1 cellular context compared by ENCODE assay signal in the genomic region with DNA sequence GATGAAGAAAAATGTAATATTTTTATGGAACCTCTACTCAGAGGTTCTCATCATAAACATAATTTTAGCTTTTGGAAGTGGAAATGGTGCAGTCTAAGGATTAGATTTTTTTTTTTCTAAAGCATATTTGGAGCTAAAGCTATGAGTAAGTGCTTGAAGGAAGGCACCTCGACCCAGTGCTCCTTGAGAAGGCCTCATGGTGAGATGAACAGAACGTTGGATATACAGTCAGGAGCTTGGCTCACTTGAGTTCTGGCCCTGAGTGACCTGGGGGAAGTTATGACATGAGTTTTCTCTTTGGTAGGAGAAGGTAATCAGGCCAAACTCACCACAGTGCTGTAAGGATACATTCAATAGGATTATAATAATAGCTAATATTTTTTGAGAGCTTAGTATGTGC.
TF ChIP-seq lines count a peak whose summit lies in the region.

No MANE protein-coding gene starts in this region.

TF ChIP-seq in HepG2, 621 proteins besides CTCF, POLR2A, EP300 and RAD21 (continued from another document):
- TF ChIP-seq, protein P1, sequence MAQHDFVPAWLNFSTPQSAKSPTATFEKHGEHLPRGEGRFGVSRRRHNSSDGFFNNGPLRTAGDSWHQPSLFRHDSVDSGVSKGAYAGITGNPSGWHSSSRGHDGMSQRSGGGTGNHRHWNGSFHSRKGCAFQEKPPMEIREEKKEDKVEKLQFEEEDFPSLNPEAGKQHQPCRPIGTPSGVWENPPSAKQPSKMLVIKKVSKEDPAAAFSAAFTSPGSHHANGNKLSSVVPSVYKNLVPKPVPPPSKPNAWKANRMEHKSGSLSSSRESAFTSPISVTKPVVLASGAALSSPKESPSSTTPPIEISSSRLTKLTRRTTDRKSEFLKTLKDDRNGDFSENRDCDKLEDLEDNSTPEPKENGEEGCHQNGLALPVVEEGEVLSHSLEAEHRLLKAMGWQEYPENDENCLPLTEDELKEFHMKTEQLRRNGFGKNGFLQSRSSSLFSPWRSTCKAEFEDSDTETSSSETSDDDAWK (CRISPR knock-in tag; IDR thresholded peaks at IDR 0.05) = no peak
- TF ChIP-seq, protein P2, sequence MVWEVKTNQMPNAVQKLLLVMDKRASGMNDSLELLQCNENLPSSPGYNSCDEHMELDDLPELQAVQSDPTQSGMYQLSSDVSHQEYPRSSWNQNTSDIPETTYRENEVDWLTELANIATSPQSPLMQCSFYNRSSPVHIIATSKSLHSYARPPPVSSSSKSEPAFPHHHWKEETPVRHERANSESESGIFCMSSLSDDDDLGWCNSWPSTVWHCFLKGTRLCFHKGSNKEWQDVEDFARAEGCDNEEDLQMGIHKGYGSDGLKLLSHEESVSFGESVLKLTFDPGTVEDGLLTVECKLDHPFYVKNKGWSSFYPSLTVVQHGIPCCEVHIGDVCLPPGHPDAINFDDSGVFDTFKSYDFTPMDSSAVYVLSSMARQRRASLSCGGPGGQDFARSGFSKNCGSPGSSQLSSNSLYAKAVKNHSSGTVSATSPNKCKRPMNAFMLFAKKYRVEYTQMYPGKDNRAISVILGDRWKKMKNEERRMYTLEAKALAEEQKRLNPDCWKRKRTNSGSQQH (CRISPR knock-in tag; IDR thresholded peaks at IDR 0.05; ENCODE audit: low read depth) = no peak
